ENCODE assay signal across 8 cellular contexts in the genomic region with DNA sequence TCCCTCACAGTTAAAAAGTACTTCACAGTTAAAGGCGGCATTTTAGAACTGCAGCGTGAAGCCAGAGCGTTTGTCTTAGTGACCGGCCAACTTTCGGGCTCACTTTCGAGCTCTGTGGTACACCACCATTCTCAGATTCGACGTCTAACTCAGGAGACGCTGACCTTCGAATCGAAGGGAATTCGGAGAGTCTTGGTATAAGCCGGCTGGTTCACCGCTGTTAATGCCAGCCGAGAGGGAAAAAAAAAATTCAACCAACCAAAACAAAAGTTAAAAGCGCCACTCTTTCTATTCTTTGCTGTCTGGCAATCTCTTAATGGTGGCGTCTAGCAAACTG. TPM values are rescaled to one million over a fixed set of nuclear protein-coding genes. Genes with fewer than 3 reads are reported as not detected.
DNase-seq lines count a peak whose midpoint lies in the region; ATAC-seq and TF ChIP-seq lines count a peak whose summit lies in the region.

No MANE protein-coding gene starts in this region.

- CTCF ChIA-PET in mammary epithelial cell (lab: Charles Lee; ENCODE audit: low non-redundant PET): interaction anchor here (0.5 to 0.6 kb wide), 2 partner anchors 165 to 191 kb away, joined by 6 to 13 read pairs; no protein-coding TSS in a partner anchor

- TF ChIP-seq CTCF in GM20000 (IDR thresholded peaks at IDR 0.05; ENCODE audit: extremely low read depth, missing control alignments) (no peak), mammary epithelial cell (conservative IDR thresholded peaks at IDR 0.05 in 1 of 2, IDR thresholded peaks at IDR 0.05 in 1 of 2; ENCODE audit: extremely low read depth in 1 of 2, insufficient read depth in 1 of 2, low read depth in 1 of 2, low read length in 2 of 2) (no peak)

- H3K36me3 ChIP-seq in mammary epithelial cell (ENCODE audit: insufficient read depth, low read length) (no peaks in the 10 kb centered on the region), mesenchymal stem cell (ENCODE audit: control insufficient read depth in 1 of 2, insufficient read depth in 2 of 2, low read depth in 1 of 2, low read length in 2 of 2) (no peaks in the 10 kb centered on the region)

- H3K4me2 ChIP-seq in mammary epithelial cell (ENCODE audit: insufficient read depth, low read depth, low read length): peak overlapping the region; percentile 77
- peak overlapping the region; percentile 86 for H3K4me2 ChIP-seq in mesenchymal stem cell (ENCODE audit: low read length, poor library complexity, severe bottlenecking)

- H3K14ac ChIP-seq in mesenchymal stem cell (ENCODE audit: low read length in 2 of 2): no peak overlapping the region

- no peak overlapping the region for H2BK15ac ChIP-seq in mesenchymal stem cell (ENCODE audit: low read depth, poor library complexity, severe bottlenecking)

- intact Hi-C loops in mammary epithelial cell (cut with micrococcal nuclease): loop anchor here (1.0 to 5.0 kb wide), 4 partner anchors 37 to 192 kb away; a partner anchor contains a TSS

- in situ Hi-C loops in mammary epithelial cell (cut with MboI; ENCODE audit: low sequenced_read_pairs in 2 of 2): no loop called here

- no peak overlapping the region for H3K23ac ChIP-seq in mesenchymal stem cell (ENCODE audit: low read length in 2 of 2)

- H3K4me3 ChIP-seq in GM08714 (ENCODE audit: low read length) (peak overlapping the region; percentile 69), mammary epithelial cell (replicated peaks in 1 of 3; ENCODE audit: insufficient read depth in 1 of 3, low read depth in 2 of 3, low read length in 3 of 3) (peak overlapping the region; percentile 60 to 87 (median 81)), mesenchymal stem cell (ENCODE audit: insufficient read depth in 1 of 2, low read depth in 1 of 2, low read length in 2 of 2) (peak overlapping the region; percentile 88 to 96)

- no peaks in the 10 kb centered on the region for H4K20me1 ChIP-seq in mammary epithelial cell (ENCODE audit: insufficient read depth, low read length)

- no peak overlapping the region for H4K91ac ChIP-seq in mesenchymal stem cell (ENCODE audit: low read length)

- H4K8ac ChIP-seq in mesenchymal stem cell (ENCODE audit: low read length): peak overlapping the region; percentile 53

- H3K27ac ChIP-seq in mammary epithelial cell (ENCODE audit: insufficient read depth, low read depth, low read length): peak overlapping the region; percentile 87
- H3K27ac ChIP-seq in mesenchymal stem cell (ENCODE audit: low read length, poor library complexity, severe bottlenecking): peak overlapping the region; percentile 87

- H2AFZ ChIP-seq in mammary epithelial cell (ENCODE audit: low read depth, low read length): peak overlapping the region; percentile 95
- peak overlapping the region; percentile 49 for H2AFZ ChIP-seq in mesenchymal stem cell (ENCODE audit: low read depth, low read length)

- peak overlapping the region in 1 of 2 experiments; percentile 32 for H3K4ac ChIP-seq in mesenchymal stem cell (ENCODE audit: low read depth in 1 of 2, low read length in 2 of 2)

- H2AK5ac ChIP-seq in mesenchymal stem cell (ENCODE audit: low read length, severe bottlenecking): no peak overlapping the region

- peak; percentile 60 for DNase-seq in GM20000 (ENCODE audit: low spot score)
- DNase-seq in mammary epithelial cell: no peak
- no peak for DNase-seq in mesenchymal stem cell
- DNase-seq in stimulated activated CD4-positive, alpha-beta T cell treated with anti-CD3 and anti-CD28 coated beads, Interleukin-1b, Interleukin-23, amount 100 ng/mL, for 48 hours: no peak
- no peak for DNase-seq in NCI-H82 treated with DMSO at 0.1 percent for 48 hours (lab: John Stamatoyannopoulos, UW; ENCODE audit: unreplicated experiment)
- DNase-seq in NCI-H510A treated with DMSO at 0.1 percent for 48 hours (lab: John Stamatoyannopoulos, UW): no peak

- ATAC-seq in HG03521 (IDR thresholded peaks at IDR 0.05; ENCODE audit: unreplicated experiment): peak; percentile 33

- no peak overlapping the region for H2BK120ac ChIP-seq in mesenchymal stem cell (ENCODE audit: low read depth, low read length)

- peaks cover 6% of the 10 kb centered on the region for H3K79me1 ChIP-seq in mesenchymal stem cell (replicated peaks; ENCODE audit: low read length, poor library complexity, severe bottlenecking)

- H3K9me3 ChIP-seq in mammary epithelial cell (replicated peaks; ENCODE audit: insufficient read depth, low read length): no peaks in the 10 kb centered on the region
- H3K9me3 ChIP-seq in mesenchymal stem cell (ENCODE audit: control insufficient read depth, low read length): no peaks in the 10 kb centered on the region

- no peaks in the 10 kb centered on the region for H3K27me3 ChIP-seq in mammary epithelial cell (ENCODE audit: insufficient read depth, low read length)
- no peaks in the 10 kb centered on the region for H3K27me3 ChIP-seq in mesenchymal stem cell (ENCODE audit: control insufficient read depth in 1 of 2, insufficient read depth in 1 of 2, low read length in 2 of 2)

- TSS peak; percentile 52 for BruUV-seq in mammary epithelial cell (replicated peaks; lab: Mats Ljungman, UMichigan)

- peak overlapping the region in 1 of 2 experiments; percentile 63 for H2BK12ac ChIP-seq in mesenchymal stem cell (ENCODE audit: low read length in 2 of 2)

- H3K79me2 ChIP-seq in mammary epithelial cell (ENCODE audit: insufficient read depth, low read length): peaks cover 38% of the 10 kb centered on the region

- H2BK5ac ChIP-seq in mesenchymal stem cell (ENCODE audit: low read depth, low read length, poor library complexity, severe bottlenecking): no peak overlapping the region

- peak overlapping the region; percentile 57 to 98 for H3K18ac ChIP-seq in mesenchymal stem cell (ENCODE audit: low read depth in 1 of 2, low read length in 2 of 2)

- H3K4me1 ChIP-seq in mammary epithelial cell (ENCODE audit: insufficient read depth, low read length) (peaks cover 37% of the 10 kb centered on the region), mesenchymal stem cell (ENCODE audit: control insufficient read depth, insufficient read depth, low read depth, low read length) (peaks cover 4% of the 10 kb centered on the region)

- H3K9ac ChIP-seq in mammary epithelial cell (ENCODE audit: insufficient read depth, low read length) (peak overlapping the region; percentile 69), mesenchymal stem cell (ENCODE audit: low read length) (peak overlapping the region; percentile 94)

- dilution Hi-C loops in mammary epithelial cell (cut with HindIII; ENCODE audit: low sequenced_read_pairs): no loop called here

- WGBS in mammary epithelial cell (ENCODE audit: low coverage, missing lambda C conversion rate): 3% methylated on average over 15 of the region's 17 CpGs
- WGBS in mesenchymal stem cell: 16% methylated on average over 17 of the region's 17 CpGs

RNA-seq across cellular contexts. Expression of a gene that starts 0.5 kb away (rescaled TPM):
- total RNA-seq in mammary epithelial cell: 10 to 100 TPM; 46.8 to 58.2 TPM
- 10.9 TPM for polyA plus RNA-seq in mammary epithelial cell
- 5.8 TPM for polyA minus RNA-seq in mammary epithelial cell
- polyA plus RNA-seq in mesenchymal stem cell (2013, experiment 1 of 2): 22.7 TPM
- polyA plus RNA-seq in mesenchymal stem cell (2013, experiment 2 of 2): 25.6 TPM
